In genomic region chr6:3449750-3450305, GRCh38 we compare ENCODE assay signal across 29 cellular contexts. TPM values are rescaled to one million over a fixed set of nuclear protein-coding genes. Genes with fewer than 3 reads are reported as not detected.
DNase-seq lines count a peak whose midpoint lies in the region; ATAC-seq and TF ChIP-seq lines count a peak whose summit lies in the region.
"Had no signal": no experiment of that assay in that cellular context is flagged by ENCODE, and none has a peak within 500 bp of the region (broad histone marks: within the 10 kb centered on the region; RNA-seq: fewer than 3 reads in every experiment).

No MANE protein-coding gene starts in this region.

- H3K27ac ChIP-seq in OCI-LY3 (ENCODE audit: low read length), result peak overlapping the region; percentile 70
- H3K27ac ChIP-seq: GM23248, heart right ventricle, parathyroid adenoma, Peyer's patch had no signal

- no peaks in the 10 kb centered on the region for H4K20me1 ChIP-seq in OCI-LY3 (ENCODE audit: insufficient read depth, low read length)

- H3K27me3 ChIP-seq in GM06990 (replicated peaks; ENCODE audit: control insufficient read depth, insufficient read depth, low read length) (no peaks in the 10 kb centered on the region), OCI-LY3 (ENCODE audit: low read depth, low read length) (no peaks in the 10 kb centered on the region)
- H3K27me3 ChIP-seq: MG63, Peyer's patch had no signal

- H3K9ac ChIP-seq in OCI-LY3 (ENCODE audit: low read length), result no peak overlapping the region
- H3K9ac ChIP-seq: GM23248, parathyroid adenoma had no signal

- no peaks in the 10 kb centered on the region for H3K4me1 Mint-ChIP-seq in activated CD8-positive, alpha-beta memory T cell treated with anti-CD3 and anti-CD28 coated beads, Interleukin-2, amount 10 ng/mL, durations not matched to agents 7 days and 5 days

- no peak overlapping the region for H3K27ac Mint-ChIP-seq in activated CD8-positive, alpha-beta memory T cell treated with anti-CD3 and anti-CD28 coated beads, Interleukin-2, amount 10 ng/mL, durations not matched to agents 7 days and 5 days
- H3K27ac Mint-ChIP-seq: WTC11 had no signal

- H3K27me3 Mint-ChIP-seq in activated CD8-positive, alpha-beta memory T cell treated with anti-CD3 and anti-CD28 coated beads, Interleukin-2, amount 10 ng/mL, durations not matched to agents 7 days and 5 days, result peaks cover 27% of the 10 kb centered on the region

- ATAC-seq in GM18502 (IDR thresholded peaks at IDR 0.05; ENCODE audit: poor library complexity, unreplicated experiment) (peak; percentile 45), GM21529 (IDR thresholded peaks at IDR 0.05; ENCODE audit: unreplicated experiment) (peak; percentile 49), HG03439 (IDR thresholded peaks at IDR 0.05; ENCODE audit: unreplicated experiment) (no peak)
- ATAC-seq in activated CD8-positive, alpha-beta memory T cell treated with anti-CD3 and anti-CD28 coated beads, Interleukin-2, amount 10 ng/mL, durations not matched to agents 7 days and 5 days, result no peak
- ATAC-seq: heart right ventricle, WTC11 had no signal

- no peaks in the 10 kb centered on the region for H3K9me3 Mint-ChIP-seq in activated CD8-positive, alpha-beta memory T cell treated with anti-CD3 and anti-CD28 coated beads, Interleukin-2, amount 10 ng/mL, durations not matched to agents 7 days and 5 days (ENCODE audit: low read depth)
- H3K9me3 Mint-ChIP-seq: neural crest cell had no signal

- CTCF ChIA-PET in activated CD8-positive, alpha-beta memory T cell treated with anti-CD3 and anti-CD28 coated beads, Interleukin-2, amount 10 ng/mL, durations not matched to agents 7 days and 5 days (lab: Charles Lee), result no interaction called here

- peak overlapping the region; percentile 57 for H3K4me2 ChIP-seq in OCI-LY3 (ENCODE audit: low read length)

- TF ChIP-seq CTCF in GM06990 (IDR thresholded peaks at IDR 0.05; ENCODE audit: insufficient read depth, low read length, poor library complexity, severe bottlenecking) (no peak), OCI-LY3 (IDR thresholded peaks at IDR 0.05; ENCODE audit: low read depth, low read length) (no peak)

- peaks cover 37% of the 10 kb centered on the region for H3K4me1 ChIP-seq in OCI-LY3 (ENCODE audit: low read length)
- H3K4me1 ChIP-seq: BE2C had no signal

- no peaks in the 10 kb centered on the region for H3K36me3 Mint-ChIP-seq in activated CD8-positive, alpha-beta memory T cell treated with anti-CD3 and anti-CD28 coated beads, Interleukin-2, amount 10 ng/mL, durations not matched to agents 7 days and 5 days

- H3K4me3 ChIP-seq in GM06990 (replicated peaks; ENCODE audit: low read depth, low read length) (no peak overlapping the region), OCI-LY3 (ENCODE audit: low read length) (peak overlapping the region; percentile 57)
- H3K4me3 ChIP-seq: GM23248, heart right ventricle, MG63, Peyer's patch had no signal

- DNase-seq in GM06990 (ENCODE audit: extremely low read depth, insufficient read length), result peak; percentile 26
- DNase-seq in NCI-H345 treated with DMSO at 0.1 percent for 48 hours (lab: John Stamatoyannopoulos, UW; ENCODE audit: unreplicated experiment), result no peak
- no peak for DNase-seq in stimulated activated naive CD4-positive, alpha-beta T cell (lab: John Stamatoyannopoulos, UW)
- no peak for DNase-seq in activated CD8-positive, alpha-beta memory T cell treated with anti-CD3 and anti-CD28 coated beads, Interleukin-2, amount 10 ng/mL, durations not matched to agents 7 days and 5 days
- DNase-seq: activated CD4-positive, alpha-beta T cell treated with anti-CD3 and anti-CD28 coated beads, Interleukin-2, amount 50 U/mL, for 48 hours; activated CD8-positive, alpha-beta memory T cell treated with anti-CD3 and anti-CD28 coated beads, Interleukin-2, amount 50 U/mL, for 48 hours; BE2C; caudate nucleus; foreskin fibroblast; GM23248; heart right ventricle; KBM-7; MG63; NCI-H1417; NCI-H2029 treated with DMSO at 0.1 percent for 48 hours; NCI-H2227 treated with DMSO at 0.1 percent for 48 hours; NCI-H69; Peyer's patch; SIG-M5; small intestine; SW 1271; trophoblast cell had no signal

- no peaks in the 10 kb centered on the region for H3K36me3 ChIP-seq in GM06990 (ENCODE audit: control insufficient read depth, insufficient read depth, low read length)
- peaks cover 6% of the 10 kb centered on the region for H3K36me3 ChIP-seq in OCI-LY3 (replicated peaks; ENCODE audit: low read depth, low read length)
- H3K36me3 ChIP-seq: BE2C, heart right ventricle, MG63, Peyer's patch had no signal

- H2AFZ ChIP-seq in OCI-LY3 (ENCODE audit: low read depth, low read length), result no peak overlapping the region
- H2AFZ ChIP-seq: GM23248, parathyroid adenoma had no signal

- H3K79me2 ChIP-seq in OCI-LY3 (ENCODE audit: low read length), result peaks cover 6% of the 10 kb centered on the region; the same call in 1 of the 2 replicates

- no peaks in the 10 kb centered on the region for H3K9me3 ChIP-seq in OCI-LY3 (ENCODE audit: insufficient read depth, low read length)
- H3K9me3 ChIP-seq: BE2C, heart right ventricle, MG63, Peyer's patch had no signal

- H3K4me3 Mint-ChIP-seq in activated CD8-positive, alpha-beta memory T cell treated with anti-CD3 and anti-CD28 coated beads, Interleukin-2, amount 10 ng/mL, durations not matched to agents 7 days and 5 days, result no peak overlapping the region
- H3K4me3 Mint-ChIP-seq: neural crest cell, WTC11 had no signal

RNA-seq across cellular contexts. Expression of gene SLC22A23, which starts 7.0 kb away (rescaled TPM):
- under 1 TPM; 0.07 to 0.20 TPM for total RNA-seq in activated CD8-positive, alpha-beta memory T cell treated with anti-CD3 and anti-CD28 coated beads, Interleukin-2, amount 10 ng/mL, durations not matched to agents 7 days and 5 days

Comparison
In these comparisons a context has a peak if more than half of its experiments do, and no peak if none do; other contexts are left out.
1. ATAC-seq: peak in GM18502 (single experiment) and GM21529 (single experiment); none in HG03439 (single experiment) and activated CD8-positive, alpha-beta memory T cell treated with anti-CD3 and anti-CD28 coated beads, Interleukin-2, amount 10 ng/mL, durations not matched to agents 7 days and 5 days (single experiment).